ENCODE assay signal across 32 cellular contexts in genomic region chr3:158743664-158744566, GRCh38. TPM values are rescaled to one million over a fixed set of nuclear protein-coding genes. Genes with fewer than 3 reads are reported as not detected.
DNase-seq lines count a peak whose midpoint lies in the region; ATAC-seq and TF ChIP-seq lines count a peak whose summit lies in the region.
"Had no signal": no experiment of that assay in that cellular context is flagged by ENCODE, and none has a peak within 500 bp of the region (broad histone marks: within the 10 kb centered on the region; RNA-seq: fewer than 3 reads in every experiment).

No MANE protein-coding gene starts in this region.

- peaks cover 6% of the 10 kb centered on the region for H3K4me1 Mint-ChIP-seq in MCF 10A (ENCODE audit: insufficient read depth, unreplicated experiment)
- H3K4me1 Mint-ChIP-seq in type B pancreatic cell (ENCODE audit: unreplicated experiment) = peaks cover 10% of the 10 kb centered on the region

- H4K20me1 ChIP-seq in PC-3 (ENCODE audit: low read length) = no peaks in the 10 kb centered on the region

- H3K27ac Mint-ChIP-seq in MCF 10A (ENCODE audit: low read depth, unreplicated experiment) (no peak overlapping the region), type B pancreatic cell (no peak overlapping the region)
- H3K27ac Mint-ChIP-seq: activated CD4-positive, alpha-beta T cell treated with anti-CD3 and anti-CD28 coated beads, Interleukin-2, amount 10 ng/mL, durations not matched to agents 24 days and 14 days; T-helper 17 cell had no signal

- DNase-seq in breast epithelium (ENCODE audit: low spot score in 2 of 2) (no peak), MCF 10A (ENCODE audit: unreplicated experiment) (no peak), PC-3 (peak; percentile 48), coronary artery (ENCODE audit: low spot score) (peak; percentile 29), type B pancreatic cell (ENCODE audit: extremely low spot score, unreplicated experiment) (no peak), NCI-H2196 treated with DMSO at 0.1 percent for 48 hours (lab: John Stamatoyannopoulos, UW; ENCODE audit: unreplicated experiment) (no peak), GM10248 (ENCODE audit: extremely low spot score) (no peak), brain microvascular endothelial cell (no peak)
- DNase-seq: activated CD4-positive, alpha-beta T cell treated with anti-CD3 and anti-CD28 coated beads, Interleukin-2, amount 10 ng/mL, durations not matched to agents 24 days and 14 days; activated naive CD4-positive, alpha-beta T cell; activated T-cell treated with anti-CD3 and anti-CD28 coated beads, Interleukin-2, amount 50 U/mL, for 4 hours; adrenal gland; BE2C; body of pancreas; Caco-2; effector CD4-positive, alpha-beta T cell; heart left ventricle; Karpas-422; NCI-H187; NCI-H2171; NCI-H524 treated with DMSO at 0.1 percent for 48 hours; pancreas; right cardiac atrium; SK-N-SH; stimulated activated CD4-positive, alpha-beta T cell treated with anti-CD3 and anti-CD28 coated beads, Interleukin-2, amount 100 ng/mL, for 24 hours; T-helper 17 cell; WERI-Rb-1 had no signal

- peak overlapping the region; percentile 2; the same call in 1 of the 2 replicates for H3K4me2 ChIP-seq in PC-3 (ENCODE audit: low read length)
- H3K4me2 ChIP-seq: A549, SK-N-SH had no signal

- H3K9me2 ChIP-seq in PC-3 (replicated peaks; ENCODE audit: low read length) = no peaks in the 10 kb centered on the region; the same call in 1 of the 2 replicates
- H3K9me2 ChIP-seq: SK-N-SH had no signal

- peak overlapping the region; percentile 31 to 55 for H3K27ac ChIP-seq in breast epithelium
- H3K27ac ChIP-seq in PC-3 (ENCODE audit: low read length) = peak overlapping the region; percentile 77
- H3K27ac ChIP-seq in coronary artery = no peak overlapping the region
- no peak overlapping the region for H3K27ac ChIP-seq in brain microvascular endothelial cell
- H3K27ac ChIP-seq: adrenal gland, body of pancreas, heart left ventricle, pancreas, RWPE1, tibial nerve, WERI-Rb-1 had no signal

- no peak overlapping the region for H2AFZ ChIP-seq in PC-3 (ENCODE audit: low read length)

- H3K36me3 ChIP-seq in breast epithelium (no peaks in the 10 kb centered on the region), PC-3 (ENCODE audit: low read depth, low read length) (no peaks in the 10 kb centered on the region; the same call in 1 of the 2 replicates), brain microvascular endothelial cell (replicated peaks) (peaks cover 31% of the 10 kb centered on the region)
- H3K36me3 ChIP-seq: BE2C, pancreas, WERI-Rb-1 had no signal

- no TSS peak for BruUV-seq in MCF 10A (replicated peaks; lab: Mats Ljungman, UMichigan)
- no TSS peak for BruUV-seq in PC-3 (replicated peaks; lab: Mats Ljungman, UMichigan)

- H3K36me3 Mint-ChIP-seq in MCF 10A (ENCODE audit: insufficient read depth, unreplicated experiment) = peaks cover 7% of the 10 kb centered on the region
- H3K36me3 Mint-ChIP-seq in type B pancreatic cell = peaks cover 32% of the 10 kb centered on the region

- no peak overlapping the region for H3K4me3 Mint-ChIP-seq in MCF 10A (ENCODE audit: unreplicated experiment)
- peak overlapping the region; percentile 14 for H3K4me3 Mint-ChIP-seq in type B pancreatic cell
- H3K4me3 Mint-ChIP-seq: activated CD4-positive, alpha-beta T cell treated with anti-CD3 and anti-CD28 coated beads, Interleukin-2, amount 10 ng/mL, durations not matched to agents 24 days and 14 days; activated T-cell treated with anti-CD3 and anti-CD28 coated beads, Interleukin-2, amount 50 U/mL, for 4 hours; T-helper 17 cell had no signal

- peaks cover 6% of the 10 kb centered on the region for H3F3A ChIP-seq in PC-3 (ENCODE audit: low read length, unreplicated experiment)

- no peak for TF ChIP-seq CTCF in breast epithelium (IDR thresholded peaks at IDR 0.05)
- TF ChIP-seq CTCF in MCF 10A (IDR thresholded peaks at IDR 0.05; ENCODE audit: unreplicated experiment) = no peak
- TF ChIP-seq CTCF in PC-3 (conservative IDR thresholded peaks at IDR 0.05; ENCODE audit: low read depth, low read length) = no peak
- TF ChIP-seq CTCF in coronary artery (IDR thresholded peaks at IDR 0.05) = no peak
- no peak for TF ChIP-seq CTCF in type B pancreatic cell (conservative IDR thresholded peaks at IDR 0.05)
- TF ChIP-seq CTCF in GM10248 (IDR thresholded peaks at IDR 0.05; ENCODE audit: control extremely low read depth, extremely low read depth, low read depth, missing control alignments) = no peak
- no peak for TF ChIP-seq CTCF in brain microvascular endothelial cell (IDR thresholded peaks at IDR 0.05; ENCODE audit: low read depth, low read length, missing control alignments)

- no peak for ATAC-seq in PC-3
- ATAC-seq: A549; activated T-cell treated with anti-CD3 and anti-CD28 coated beads, Interleukin-2, amount 50 U/mL, for 4 hours; body of pancreas; GM12878; heart left ventricle; pancreas; right cardiac atrium; T-helper 17 cell had no signal

- CTCF ChIA-PET in MCF 10A (lab: Yijun Ruan, JAX) = interaction anchor here (0.5 to 3.2 kb wide), 9 partner anchors 8 to 1119 kb away, joined by 3 to 14 read pairs (median 4); no protein-coding TSS in a partner anchor
- CTCF ChIA-PET in PC-3 (lab: Charles Lee) = no interaction called here
- CTCF ChIA-PET in GM10248 (lab: Yijun Ruan, JAX) = interaction anchor here (0.8 to 4.8 kb wide), 7 partner anchors 9 to 45 kb away, joined by 3 to 40 read pairs (median 6); no protein-coding TSS in a partner anchor

- POLR2A ChIA-PET in MCF 10A (lab: Yijun Ruan, JAX) = no interaction called here
- POLR2A ChIA-PET in PC-3 (lab: Charles Lee; ENCODE audit: unreplicated experiment) = no interaction called here
- POLR2A ChIA-PET in GM10248 (lab: Yijun Ruan, JAX) = no interaction called here

- H3K9me3 ChIP-seq in breast epithelium (no peaks in the 10 kb centered on the region), PC-3 (ENCODE audit: low read length) (no peaks in the 10 kb centered on the region)
- H3K9me3 ChIP-seq: A549, adrenal gland, BE2C, body of pancreas, Caco-2, heart left ventricle, pancreas, SK-N-SH, tibial nerve had no signal

- H3K27me3 Mint-ChIP-seq in MCF 10A (ENCODE audit: insufficient read depth, unreplicated experiment) = no peaks in the 10 kb centered on the region
- no peaks in the 10 kb centered on the region for H3K27me3 Mint-ChIP-seq in type B pancreatic cell
- H3K27me3 Mint-ChIP-seq: activated CD4-positive, alpha-beta T cell treated with anti-CD3 and anti-CD28 coated beads, Interleukin-2, amount 10 ng/mL, durations not matched to agents 24 days and 14 days; T-helper 17 cell had no signal

- no peaks in the 10 kb centered on the region for H3K9me3 Mint-ChIP-seq in MCF 10A (ENCODE audit: unreplicated experiment)
- no peaks in the 10 kb centered on the region for H3K9me3 Mint-ChIP-seq in type B pancreatic cell
- H3K9me3 Mint-ChIP-seq: activated CD4-positive, alpha-beta T cell treated with anti-CD3 and anti-CD28 coated beads, Interleukin-2, amount 10 ng/mL, durations not matched to agents 24 days and 14 days; activated T-cell treated with anti-CD3 and anti-CD28 coated beads, Interleukin-2, amount 50 U/mL, for 4 hours had no signal

- peak overlapping the region; percentile 30; the same call in 1 of the 2 replicates for H3K9ac ChIP-seq in PC-3 (ENCODE audit: low read length)
- H3K9ac ChIP-seq: SK-N-SH had no signal

- TF ChIP-seq POLR2A in breast epithelium (IDR thresholded peaks at IDR 0.05) = no peak

- in situ Hi-C loops in brain microvascular endothelial cell (cut with HindIII; ENCODE audit: low pct_ligation_motif_present, low sequenced_read_pairs) = no loop called here

- H3K4me3 ChIP-seq in breast epithelium = no peak overlapping the region
- H3K4me3 ChIP-seq in PC-3 (ENCODE audit: low read length) = no peak overlapping the region
- H3K4me3 ChIP-seq in coronary artery = no peak overlapping the region
- H3K4me3 ChIP-seq in brain microvascular endothelial cell (ENCODE audit: low read depth, low read length) = no peak overlapping the region
- H3K4me3 ChIP-seq: A549, adrenal gland, body of pancreas, GM12878, heart left ventricle, lung, pancreas, tibial nerve had no signal

- H3K79me2 ChIP-seq in PC-3 (ENCODE audit: low read length) = no peaks in the 10 kb centered on the region

- H3K4me1 ChIP-seq in breast epithelium (peaks cover 3 to 6% of the 10 kb centered on the region in 2 donors), PC-3 (ENCODE audit: insufficient read depth, low read length) (peaks cover 51% of the 10 kb centered on the region)
- H3K4me1 ChIP-seq: body of pancreas, Caco-2, pancreas had no signal

- intact Hi-C loops in breast epithelium (cut with DNase I; ENCODE audit: low total_unique reads) (no loop called here), MCF 10A (cut with micrococcal nuclease) (no loop called here), PC-3 (cut with micrococcal nuclease) (no loop called here)

- H3K27me3 ChIP-seq in breast epithelium (no peaks in the 10 kb centered on the region), PC-3 (ENCODE audit: low read length) (no peaks in the 10 kb centered on the region), brain microvascular endothelial cell (replicated peaks) (no peaks in the 10 kb centered on the region)
- H3K27me3 ChIP-seq: adrenal gland, BE2C, body of pancreas, heart left ventricle, pancreas, tibial nerve had no signal

RNA-seq across cellular contexts. Expression of gene RARRES1, which starts 11.7 kb away (rescaled TPM):
- total RNA-seq in breast epithelium = 100 to 1,000 TPM in 2 of 3 donors, 1 to 10 TPM in 1; 3.5 to 568 (median 403) TPM
- not detected in 2 replicates for total RNA-seq in MCF 10A (2022)
- 0.73 TPM in 1 of 2 replicates, not detected in the other for total RNA-seq in PC-3 (2014; rRNA removed)
- 15.9 and 57.7 TPM in 2 replicates for total RNA-seq in type B pancreatic cell (ENCODE audit: low replicate concordance)
- total RNA-seq: activated CD4-positive, alpha-beta T cell treated with anti-CD3 and anti-CD28 coated beads, Interleukin-2, amount 10 ng/mL, durations not matched to agents 24 days and 14 days; activated T-cell treated with anti-CD3 and anti-CD28 coated beads, Interleukin-2, amount 50 U/mL, for 4 hours; GM12878; T-helper 17 cell had no signal

RNA-seq across cellular contexts. Expression of gene MFSD1, which starts 57.9 kb away (rescaled TPM):
- total RNA-seq in breast epithelium (100 to 1,000 TPM in 2 of 3 donors, 10 to 100 TPM in 1; 76.7 to 134 (median 125) TPM), MCF 10A (2022) (28.9 and 34.7 TPM in 2 replicates), PC-3 (2014; rRNA removed) (45.2 and 45.3 TPM in 2 replicates), type B pancreatic cell (ENCODE audit: low replicate concordance) (30.5 and 44.1 TPM in 2 replicates)

Comparison
In these comparisons a context has a peak if more than half of its experiments do, and no peak if none do; other contexts are left out.
1. DNase-seq: peak in PC-3 (single experiment) and coronary artery (single experiment); none in breast epithelium (0 of 2), MCF 10A (single experiment), type B pancreatic cell (single experiment), NCI-H2196 treated with DMSO at 0.1 percent for 48 hours (single experiment), GM10248 (single experiment) and brain microvascular endothelial cell (single experiment).
2. H3K27ac ChIP-seq: peak in breast epithelium (2 of 2) and PC-3 (single experiment); none in coronary artery (0 of 2) and brain microvascular endothelial cell (single experiment).